In genomic region chr1:68594851-68595250, GRCh38 we compare ENCODE assay signal across 24 cellular contexts.
"Had no signal": no experiment of that assay in that cellular context is flagged by ENCODE, and none has a peak within 500 bp of the region (broad histone marks: within the 10 kb centered on the region; RNA-seq: fewer than 3 reads in every experiment).

No MANE protein-coding gene starts in this region.

- H3K27ac ChIP-seq: colonic mucosa, epithelial cell of prostate, gastrocnemius medialis, neural progenitor cell, prostate gland, right atrium auricular region, sigmoid colon, stomach, thoracic aorta, transverse colon, upper lobe of right lung, uterus had no signal

- H3K36me3 ChIP-seq: colonic mucosa, gastrocnemius medialis, neural progenitor cell, prostate gland, right atrium auricular region, sigmoid colon, stomach, thoracic aorta, transverse colon, upper lobe of right lung, uterus had no signal

- H3K9me3 ChIP-seq: colonic mucosa, gastrocnemius medialis, prostate gland, right atrium auricular region, sigmoid colon, stomach, thoracic aorta, transverse colon, upper lobe of right lung, uterus had no signal

- ATAC-seq: esophagus mucosa; gastrocnemius medialis; naive thymus-derived CD4-positive, alpha-beta T cell; stimulated activated effector memory CD8-positive, alpha-beta T cell treated with anti-CD3 and anti-CD28 coated beads, Interleukin-12 subunit alpha, Interleukin-12 subunit beta, amount 100 ng/mL, for 72 hours; upper lobe of right lung had no signal

- H3K4me3 ChIP-seq: colonic mucosa, gastrocnemius medialis, neural progenitor cell, prostate gland, right atrium auricular region, sigmoid colon, stomach, thoracic aorta, transverse colon, upper lobe of right lung, uterus had no signal

- H3K4me1 ChIP-seq: colonic mucosa, gastrocnemius medialis, neural progenitor cell, prostate gland, right atrium auricular region, sigmoid colon, transverse colon, upper lobe of right lung, uterus had no signal

- H2AFZ ChIP-seq: neural progenitor cell had no signal

- DNase-seq: colonic mucosa; effector CD8-positive, alpha-beta T cell; endodermal cell; gastrocnemius medialis; head of caudate nucleus; mesendoderm; midbrain; naive thymus-derived CD4-positive, alpha-beta T cell; sigmoid colon; stimulated activated CD4-positive, alpha-beta T cell treated with anti-CD3 and anti-CD28 coated beads, Interleukin-2, amount 100 ng/mL, for 24 hours; stimulated activated CD4-positive, alpha-beta T cell treated with anti-CD3 and anti-CD28 coated beads, Interleukin-4, amount 100 ng/mL, for 24 hours; stimulated activated naive CD4-positive, alpha-beta T cell treated with Interleukin-2 at 50 U/mL for 16 hours; stomach; substantia nigra; transverse colon; upper lobe of right lung; uterus had no signal

- H3K27me3 ChIP-seq: colonic mucosa, gastrocnemius medialis, neural progenitor cell, right atrium auricular region, sigmoid colon, stomach, transverse colon, upper lobe of right lung, uterus had no signal

- H3K4me2 ChIP-seq: neural progenitor cell had no signal
